8 cellular contexts compared by ENCODE assay signal in genomic region chr10:43078986-43079273, GRCh38. TPM values are rescaled to one million over a fixed set of nuclear protein-coding genes. Genes with fewer than 3 reads are reported as not detected.
A peak's percentile ranks its signal among the peaks of the same experiment; 100 is the strongest.
DNase-seq lines count a peak whose midpoint lies in the region; FAIRE-seq and TF ChIP-seq lines count a peak whose summit lies in the region.

No MANE protein-coding gene starts in this region.

- H3K9me2 ChIP-seq in SK-N-SH, result no peaks in the 10 kb centered on the region

- no peak overlapping the region for H3K9ac ChIP-seq in SK-N-SH

- H3K27me3 ChIP-seq in SK-N-SH (ENCODE audit: insufficient read depth) (peaks cover 6% of the 10 kb centered on the region), testis (no peaks in the 10 kb centered on the region)

- CTCF ChIA-PET in SK-N-SH (lab: Yijun Ruan, JAX), result interaction anchor here (0.6 to 12.3 kb wide), 40 partner anchors 9 to 295 kb away, joined by 3 to 143 read pairs (median 7); no protein-coding TSS in a partner anchor

- H2AFZ ChIP-seq in SK-N-SH (ENCODE audit: low read depth), result no peak overlapping the region

- DNase-seq in AG09309 (ENCODE audit: low read depth) (no peak), GM12892 (ENCODE audit: insufficient read length) (peak; percentile 56), SK-N-SH (peak; percentile 86), germinal center (ENCODE audit: low spot score) (peak; percentile 50), testis (peak; percentile 48), kidney glomerular epithelial cell (lab: John Stamatoyannopoulos, UW) (no peak), C1 segment of cervical spinal cord (lab: John Stamatoyannopoulos, UW) (no peak), LoVo (ENCODE audit: low spot score) (no peak)

- intact Hi-C loops in testis (cut with DNase I; ENCODE audit: low total_unique reads), result no loop called here

- peak; percentile 53 for TF ChIP-seq CTCF in AG09309 (IDR thresholded peaks at IDR 0.05; ENCODE audit: control insufficient read depth, insufficient read depth, low read depth, low read length, missing control alignments)
- TF ChIP-seq CTCF in SK-N-SH (IDR thresholded peaks at IDR 0.05), result peak; percentile 67
- peak in 2 of 3 experiments; percentile 32 to 43 for TF ChIP-seq CTCF in testis (IDR thresholded peaks at IDR 0.05)

- no peaks in the 10 kb centered on the region for H3K79me2 ChIP-seq in SK-N-SH (ENCODE audit: insufficient read depth)

- no peaks in the 10 kb centered on the region for H3K9me3 ChIP-seq in SK-N-SH
- H3K9me3 ChIP-seq in testis, result no peaks in the 10 kb centered on the region

- H3K4me1 ChIP-seq in SK-N-SH (ENCODE audit: control insufficient read depth in 1 of 2, insufficient read depth in 2 of 2, low read depth in 1 of 2, low read length in 1 of 2), result peaks cover 0 to 70% of the 10 kb centered on the region in 2 experiments; a peak in 2 of 4 replicates
- H3K4me1 ChIP-seq in testis, result no peaks in the 10 kb centered on the region

- peak; percentile 77 for TF ChIP-seq RAD21 in SK-N-SH (IDR thresholded peaks at IDR 0.05; ENCODE audit: low read length)

- H4K20me1 ChIP-seq in SK-N-SH (ENCODE audit: insufficient read depth), result no peaks in the 10 kb centered on the region

- TF ChIP-seq POLR2A in GM12892 (IDR thresholded peaks at IDR 0.05; ENCODE audit: low read depth, low read length) (no peak), testis (IDR thresholded peaks at IDR 0.05) (no peak)

- H3K36me3 ChIP-seq in SK-N-SH (replicated peaks in 1 of 2; ENCODE audit: control insufficient read depth in 1 of 2, insufficient read depth in 2 of 2, low read length in 1 of 2) (no peaks in the 10 kb centered on the region), testis (ENCODE audit: low read depth, missing control alignments) (no peaks in the 10 kb centered on the region)

- 0% methylated on average over 6 of the region's 10 CpGs for WGBS in SK-N-SH (ENCODE audit: low lambda C conversion rate)
- 57% methylated on average over 10 of the region's 10 CpGs; no CpG with 5 or more reads in 1 of the 2 donors for WGBS in testis, 2 donors

- H3K4me3 ChIP-seq in AG09309 (ENCODE audit: control insufficient read depth, low read depth, low read length) (no peak overlapping the region), SK-N-SH (ENCODE audit: low read depth in 2 of 2, low read length in 1 of 2) (peak overlapping the region; percentile 53 to 61; a peak in 3 of 4 replicates), testis (no peak overlapping the region)

- FAIRE-seq in GM12892 (lab: Jason Lieb, UNC), result no peak

- no peak overlapping the region for H3K4me2 ChIP-seq in SK-N-SH

- TF ChIP-seq EP300 in SK-N-SH (IDR thresholded peaks at IDR 0.05; ENCODE audit: borderline replicate concordance in 1 of 2, low read depth in 1 of 2, low read length in 1 of 2), result no peak

- POLR2A ChIA-PET in SK-N-SH (lab: Yijun Ruan, JAX), result interaction anchor here (0.8 to 6.2 kb wide), 14 partner anchors 10 to 214 kb away, joined by 3 to 75 read pairs (median 6); no protein-coding TSS in a partner anchor

- no peaks in the 10 kb centered on the region for H3F3A ChIP-seq in SK-N-SH (replicated peaks; ENCODE audit: insufficient read depth)

- H3K27ac ChIP-seq in SK-N-SH (ENCODE audit: low read depth in 2 of 2, low read length in 1 of 2), result peak overlapping the region in 1 of 2 experiments; percentile 96; a peak in 2 of 4 replicates
- H3K27ac ChIP-seq in testis, result no peak overlapping the region

TF ChIP-seq in SK-N-SH, 30 proteins besides CTCF, POLR2A, EP300 and RAD21:
- TF ChIP-seq CHD2 (IDR thresholded peaks at IDR 0.05; ENCODE audit: low read length, partially characterized antibody) (peak; percentile 21), TAF1 (IDR thresholded peaks at IDR 0.05; ENCODE audit: borderline replicate concordance, low read depth, low read length) (no peak), SMC3 (IDR thresholded peaks at IDR 0.05; ENCODE audit: low read depth, low read length) (peak; percentile 80), MXI1 (IDR thresholded peaks at IDR 0.05; ENCODE audit: low read depth, low read length) (peak; percentile 85)

RNA-seq across cellular contexts. Expression of gene RET, which starts 2.1 kb away (rescaled TPM):
- not detected for polyA plus RNA-seq in GM12892 (2012; ENCODE audit: missing spikeins)
- polyA plus RNA-seq in SK-N-SH (2012; rRNA removed) (3.2 and 6.8 TPM in 2 replicates), testis (ENCODE audit: insufficient read depth, low read depth, low replicate concordance) (5.1 TPM)
- polyA plus RNA-seq in SK-N-SH (2012; cell fraction: cytosol; rRNA removed), result 5.8 and 12.3 TPM in 2 replicates
- 11.5 and 17.8 TPM in 2 replicates for polyA plus RNA-seq in SK-N-SH (2012; cell fraction: nucleus; rRNA removed)
- total RNA-seq in testis, result 1 to 10 TPM; 7.3 to 9.5 TPM

RNA-seq across cellular contexts. Expression of gene CSGALNACT2, which starts 59.3 kb away (rescaled TPM):
- polyA plus RNA-seq in GM12892 (2012; ENCODE audit: missing spikeins), result 9.1 TPM
- polyA plus RNA-seq in SK-N-SH (2012; rRNA removed) (11.5 and 16.0 TPM in 2 replicates), testis (ENCODE audit: insufficient read depth, low read depth, low replicate concordance) (13.9 TPM)
- 16.1 and 21.2 TPM in 2 replicates for polyA plus RNA-seq in SK-N-SH (2012; cell fraction: cytosol; rRNA removed)
- 10.9 and 19.7 TPM in 2 replicates for polyA plus RNA-seq in SK-N-SH (2012; cell fraction: nucleus; rRNA removed)
- 10 to 100 TPM; 16.7 to 17.9 TPM for total RNA-seq in testis

Comparison
In these comparisons a context has a peak if more than half of its experiments do, and no peak if none do; other contexts are left out.
1. DNase-seq: peak in GM12892 (single experiment), SK-N-SH (single experiment), germinal center (single experiment) and testis (single experiment); none in AG09309 (single experiment), kidney glomerular epithelial cell (single experiment), C1 segment of cervical spinal cord (0 of 14) and LoVo (single experiment).
2. H3K4me3 ChIP-seq: peak in SK-N-SH (2 of 2); none in AG09309 (single experiment) and testis (0 of 2).
3. Peak in every context shown above with its lines, with median percentiles within 50 percentile points of each other: CTCF ChIP-seq.